Comparison of ENCODE assay signal across 28 cellular contexts in the genomic region with DNA sequence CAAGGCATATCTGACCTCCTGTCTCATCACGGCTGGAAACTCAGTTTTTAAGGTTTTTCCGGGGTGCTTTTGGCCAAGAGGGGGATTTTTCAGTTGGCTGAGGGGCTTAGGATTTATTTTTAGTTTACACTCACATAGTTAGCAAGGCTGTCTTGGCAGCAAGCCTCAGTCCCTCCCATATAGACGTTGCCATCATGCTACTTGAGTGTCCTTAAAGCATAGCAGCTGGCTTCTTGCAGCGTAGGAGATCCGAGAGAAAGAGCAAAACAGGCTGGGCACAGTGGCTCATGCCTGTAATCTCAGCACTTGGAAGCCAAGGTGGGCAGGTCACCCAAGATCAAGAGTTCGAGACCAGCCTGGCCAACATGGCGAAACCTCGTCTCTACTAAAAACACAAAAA.
"Had no signal": no experiment of that assay in that cellular context is flagged by ENCODE, and none has a peak within 500 bp of the region (broad histone marks: within the 10 kb centered on the region; RNA-seq: fewer than 3 reads in every experiment).

No MANE protein-coding gene starts in this region.

- H3K4me1 Mint-ChIP-seq: activated B cell treated with CpG ODN at 0.5 μM for 24 hours; activated CD4-positive, alpha-beta T cell treated with anti-CD3 and anti-CD28 coated beads, Interleukin-2, amount 10 ng/mL, durations not matched to agents 7 days and 5 days; activated naive CD8-positive, alpha-beta T cell treated with anti-CD3 and anti-CD28 coated beads, Interleukin-2, amount 50 U/mL, for 24 hours; T-cell had no signal

- H3K36me3 ChIP-seq: ascending aorta had no signal

- H3K9me3 ChIP-seq: ascending aorta, body of pancreas had no signal

- H3K4me3 ChIP-seq: ascending aorta, body of pancreas, K562, SK-N-MC had no signal

- H3K9me3 Mint-ChIP-seq: activated B cell treated with CpG ODN at 0.5 μM for 24 hours; activated CD4-positive, alpha-beta memory T cell treated with anti-CD3 and anti-CD28 coated beads for 36 hours; activated CD4-positive, alpha-beta T cell treated with anti-CD3 and anti-CD28 coated beads, Interleukin-2, amount 10 ng/mL, durations not matched to agents 7 days and 5 days; activated naive CD4-positive, alpha-beta T cell treated with anti-CD3 and anti-CD28 coated beads, Interleukin-2, amount 50 U/mL, for 72 hours; activated naive CD8-positive, alpha-beta T cell treated with anti-CD3 and anti-CD28 coated beads, Interleukin-2, amount 50 U/mL, for 24 hours; activated T-cell treated with anti-CD3 and anti-CD28 coated beads, Interleukin-2, amount 50 U/mL, for 4 hours; T-cell had no signal

- DNase-seq: activated B cell treated with CpG ODN at 0.5 μM for 24 hours; activated CD4-positive, alpha-beta memory T cell treated with anti-CD3 and anti-CD28 coated beads for 36 hours; activated CD4-positive, alpha-beta T cell treated with anti-CD3 and anti-CD28 coated beads, Interleukin-2, amount 10 ng/mL, durations not matched to agents 7 days and 5 days; activated CD8-positive, alpha-beta memory T cell treated with anti-CD3 and anti-CD28 coated beads for 24 hours; activated effector memory CD4-positive, alpha-beta T cell treated with anti-CD3 and anti-CD28 coated beads, Interleukin-2, amount 50 U/mL, for 16 hours; activated naive CD4-positive, alpha-beta T cell treated with Interleukin-2 at 50 U/mL for 16 hours; activated naive CD8-positive, alpha-beta T cell treated with anti-CD3 and anti-CD28 coated beads, Interleukin-2, amount 50 U/mL, for 24 hours; activated T-cell treated with anti-CD3 and anti-CD28 coated beads, Interleukin-2, amount 50 U/mL, for 4 hours; amniotic stem cell; body of pancreas; Karpas-422; MM.1S; NCI-H1417; NCI-H1694 treated with DMSO at 0.1 percent for 48 hours; NCI-H2029 treated with DMSO at 0.1 percent for 48 hours; NCI-H524 treated with DMSO at 0.1 percent for 48 hours; NCI-H748 treated with DMSO at 0.1 percent for 48 hours; OCI-M1; RPMI8226; T-cell; T-helper 2 cell; T1000 had no signal

- H3K27ac Mint-ChIP-seq: activated B cell treated with CpG ODN at 0.5 μM for 24 hours; activated CD4-positive, alpha-beta memory T cell treated with anti-CD3 and anti-CD28 coated beads for 36 hours; activated CD4-positive, alpha-beta T cell treated with anti-CD3 and anti-CD28 coated beads, Interleukin-2, amount 10 ng/mL, durations not matched to agents 7 days and 5 days; activated naive CD4-positive, alpha-beta T cell treated with anti-CD3 and anti-CD28 coated beads, Interleukin-2, amount 50 U/mL, for 72 hours; activated naive CD8-positive, alpha-beta T cell treated with anti-CD3 and anti-CD28 coated beads, Interleukin-2, amount 50 U/mL, for 24 hours; T-cell had no signal

- H3K27ac ChIP-seq: ascending aorta, body of pancreas, SK-N-MC had no signal

- H3K36me3 Mint-ChIP-seq: activated CD4-positive, alpha-beta memory T cell treated with anti-CD3 and anti-CD28 coated beads for 36 hours; activated naive CD4-positive, alpha-beta T cell treated with anti-CD3 and anti-CD28 coated beads, Interleukin-2, amount 50 U/mL, for 72 hours; T-cell had no signal

- H3K4me1 ChIP-seq: ascending aorta, body of pancreas had no signal

- H3K27me3 ChIP-seq: ascending aorta, body of pancreas had no signal

- H3K4me3 Mint-ChIP-seq: activated B cell treated with CpG ODN at 0.5 μM for 24 hours; activated CD4-positive, alpha-beta memory T cell treated with anti-CD3 and anti-CD28 coated beads for 36 hours; activated CD4-positive, alpha-beta T cell treated with anti-CD3 and anti-CD28 coated beads, Interleukin-2, amount 10 ng/mL, durations not matched to agents 7 days and 5 days; activated naive CD8-positive, alpha-beta T cell treated with anti-CD3 and anti-CD28 coated beads, Interleukin-2, amount 50 U/mL, for 24 hours; activated T-cell treated with anti-CD3 and anti-CD28 coated beads, Interleukin-2, amount 50 U/mL, for 4 hours; T-cell had no signal

- ATAC-seq: activated naive CD4-positive, alpha-beta T cell treated with anti-CD3 and anti-CD28 coated beads, Interleukin-2, amount 50 U/mL, for 72 hours; activated naive CD8-positive, alpha-beta T cell treated with anti-CD3 and anti-CD28 coated beads, Interleukin-2, amount 50 U/mL, for 24 hours; activated T-cell treated with anti-CD3 and anti-CD28 coated beads, Interleukin-2, amount 50 U/mL, for 4 hours; body of pancreas; K562; Panc1; Right ventricle myocardium inferior; T-cell had no signal
